1 cellular context compared by ENCODE assay signal in the genomic region with DNA sequence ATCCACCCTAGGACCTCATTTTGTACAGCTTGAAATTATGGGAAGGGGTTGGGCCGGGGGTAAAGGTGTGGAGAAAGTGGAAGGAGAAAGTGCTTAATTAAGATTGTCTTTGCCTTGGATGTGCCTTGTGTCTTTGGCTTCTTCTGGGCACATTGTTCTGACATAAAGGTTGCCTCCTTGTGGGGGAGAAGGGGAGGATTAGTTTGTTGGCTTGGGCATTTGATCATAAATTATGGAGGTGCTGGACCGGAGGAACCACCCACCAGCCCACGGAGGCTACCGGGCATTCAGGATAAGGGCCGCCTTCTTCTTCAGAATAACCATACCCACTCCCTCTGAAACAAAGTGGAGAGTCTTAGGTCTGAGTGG.
TF ChIP-seq lines count a peak whose summit lies in the region.

No MANE protein-coding gene starts in this region.

TF ChIP-seq in GM23338, 12 proteins besides CTCF, POLR2A, EP300 and RAD21 (continued from another document):
- TF ChIP-seq, protein P1, sequence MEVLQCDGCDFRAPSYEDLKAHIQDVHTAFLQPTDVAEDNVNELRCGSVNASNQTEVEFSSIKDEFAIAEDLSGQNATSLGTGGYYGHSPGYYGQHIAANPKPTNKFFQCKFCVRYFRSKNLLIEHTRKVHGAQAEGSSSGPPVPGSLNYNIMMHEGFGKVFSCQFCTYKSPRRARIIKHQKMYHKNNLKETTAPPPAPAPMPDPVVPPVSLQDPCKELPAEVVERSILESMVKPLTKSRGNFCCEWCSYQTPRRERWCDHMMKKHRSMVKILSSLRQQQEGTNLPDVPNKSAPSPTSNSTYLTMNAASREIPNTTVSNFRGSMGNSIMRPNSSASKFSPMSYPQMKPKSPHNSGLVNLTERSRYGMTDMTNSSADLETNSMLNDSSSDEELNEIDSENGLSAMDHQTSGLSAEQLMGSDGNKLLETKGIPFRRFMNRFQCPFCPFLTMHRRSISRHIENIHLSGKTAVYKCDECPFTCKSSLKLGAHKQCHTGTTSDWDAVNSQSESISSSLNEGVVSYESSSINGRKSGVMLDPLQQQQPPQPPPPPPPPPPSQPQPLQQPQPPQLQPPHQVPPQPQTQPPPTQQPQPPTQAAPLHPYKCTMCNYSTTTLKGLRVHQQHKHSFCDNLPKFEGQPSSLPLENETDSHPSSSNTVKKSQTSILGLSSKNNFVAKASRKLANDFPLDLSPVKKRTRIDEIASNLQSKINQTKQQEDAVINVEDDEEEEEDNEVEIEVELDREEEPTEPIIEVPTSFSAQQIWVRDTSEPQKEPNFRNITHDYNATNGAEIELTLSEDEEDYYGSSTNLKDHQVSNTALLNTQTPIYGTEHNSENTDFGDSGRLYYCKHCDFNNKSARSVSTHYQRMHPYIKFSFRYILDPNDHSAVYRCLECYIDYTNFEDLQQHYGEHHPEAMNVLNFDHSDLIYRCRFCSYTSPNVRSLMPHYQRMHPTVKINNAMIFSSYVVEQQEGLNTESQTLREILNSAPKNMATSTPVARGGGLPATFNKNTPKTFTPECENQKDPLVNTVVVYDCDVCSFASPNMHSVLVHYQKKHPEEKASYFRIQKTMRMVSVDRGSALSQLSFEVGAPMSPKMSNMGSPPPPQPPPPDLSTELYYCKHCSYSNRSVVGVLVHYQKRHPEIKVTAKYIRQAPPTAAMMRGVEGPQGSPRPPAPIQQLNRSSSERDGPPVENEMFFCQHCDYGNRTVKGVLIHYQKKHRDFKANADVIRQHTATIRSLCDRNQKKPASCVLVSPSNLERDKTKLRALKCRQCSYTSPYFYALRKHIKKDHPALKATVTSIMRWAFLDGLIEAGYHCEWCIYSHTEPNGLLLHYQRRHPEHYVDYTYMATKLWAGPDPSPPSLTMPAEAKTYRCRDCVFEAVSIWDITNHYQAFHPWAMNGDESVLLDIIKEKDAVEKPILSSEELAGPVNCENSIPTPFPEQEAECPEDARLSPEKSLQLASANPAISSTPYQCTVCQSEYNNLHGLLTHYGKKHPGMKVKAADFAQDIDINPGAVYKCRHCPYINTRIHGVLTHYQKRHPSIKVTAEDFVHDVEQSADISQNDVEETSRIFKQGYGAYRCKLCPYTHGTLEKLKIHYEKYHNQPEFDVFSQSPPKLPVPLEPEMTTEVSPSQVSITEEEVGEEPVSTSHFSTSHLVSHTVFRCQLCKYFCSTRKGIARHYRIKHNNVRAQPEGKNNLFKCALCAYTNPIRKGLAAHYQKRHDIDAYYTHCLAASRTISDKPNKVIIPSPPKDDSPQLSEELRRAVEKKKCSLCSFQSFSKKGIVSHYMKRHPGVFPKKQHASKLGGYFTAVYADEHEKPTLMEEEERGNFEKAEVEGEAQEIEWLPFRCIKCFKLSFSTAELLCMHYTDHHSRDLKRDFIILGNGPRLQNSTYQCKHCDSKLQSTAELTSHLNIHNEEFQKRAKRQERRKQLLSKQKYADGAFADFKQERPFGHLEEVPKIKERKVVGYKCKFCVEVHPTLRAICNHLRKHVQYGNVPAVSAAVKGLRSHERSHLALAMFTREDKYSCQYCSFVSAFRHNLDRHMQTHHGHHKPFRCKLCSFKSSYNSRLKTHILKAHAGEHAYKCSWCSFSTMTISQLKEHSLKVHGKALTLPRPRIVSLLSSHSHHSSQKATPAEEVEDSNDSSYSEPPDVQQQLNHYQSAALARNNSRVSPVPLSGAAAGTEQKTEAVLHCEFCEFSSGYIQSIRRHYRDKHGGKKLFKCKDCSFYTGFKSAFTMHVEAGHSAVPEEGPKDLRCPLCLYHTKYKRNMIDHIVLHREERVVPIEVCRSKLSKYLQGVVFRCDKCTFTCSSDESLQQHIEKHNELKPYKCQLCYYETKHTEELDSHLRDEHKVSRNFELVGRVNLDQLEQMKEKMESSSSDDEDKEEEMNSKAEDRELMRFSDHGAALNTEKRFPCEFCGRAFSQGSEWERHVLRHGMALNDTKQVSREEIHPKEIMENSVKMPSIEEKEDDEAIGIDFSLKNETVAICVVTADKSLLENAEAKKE (CRISPR knock-in tag; IDR thresholded peaks at IDR 0.05) = no peak
- TF ChIP-seq ZNF114 (CRISPR knock-in tag; IDR thresholded peaks at IDR 0.05) = no peak
- TF ChIP-seq POLR2AphosphoS5 (IDR thresholded peaks at IDR 0.05; ENCODE audit: low read depth) = no peak
- no peak for TF ChIP-seq EZH2phosphoT487 (IDR thresholded peaks at IDR 0.05; ENCODE audit: unreplicated experiment)
- TF ChIP-seq, protein P2, sequence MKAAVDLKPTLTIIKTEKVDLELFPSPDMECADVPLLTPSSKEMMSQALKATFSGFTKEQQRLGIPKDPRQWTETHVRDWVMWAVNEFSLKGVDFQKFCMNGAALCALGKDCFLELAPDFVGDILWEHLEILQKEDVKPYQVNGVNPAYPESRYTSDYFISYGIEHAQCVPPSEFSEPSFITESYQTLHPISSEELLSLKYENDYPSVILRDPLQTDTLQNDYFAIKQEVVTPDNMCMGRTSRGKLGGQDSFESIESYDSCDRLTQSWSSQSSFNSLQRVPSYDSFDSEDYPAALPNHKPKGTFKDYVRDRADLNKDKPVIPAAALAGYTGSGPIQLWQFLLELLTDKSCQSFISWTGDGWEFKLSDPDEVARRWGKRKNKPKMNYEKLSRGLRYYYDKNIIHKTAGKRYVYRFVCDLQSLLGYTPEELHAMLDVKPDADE (IDR thresholded peaks at IDR 0.05) = no peak
- TF ChIP-seq JUNB (IDR thresholded peaks at IDR 0.05; ENCODE audit: unreplicated experiment) = no peak
- TF ChIP-seq ZNF331 (CRISPR knock-in tag; IDR thresholded peaks at IDR 0.05; ENCODE audit: low read depth) = no peak
- TF ChIP-seq, protein P3, sequence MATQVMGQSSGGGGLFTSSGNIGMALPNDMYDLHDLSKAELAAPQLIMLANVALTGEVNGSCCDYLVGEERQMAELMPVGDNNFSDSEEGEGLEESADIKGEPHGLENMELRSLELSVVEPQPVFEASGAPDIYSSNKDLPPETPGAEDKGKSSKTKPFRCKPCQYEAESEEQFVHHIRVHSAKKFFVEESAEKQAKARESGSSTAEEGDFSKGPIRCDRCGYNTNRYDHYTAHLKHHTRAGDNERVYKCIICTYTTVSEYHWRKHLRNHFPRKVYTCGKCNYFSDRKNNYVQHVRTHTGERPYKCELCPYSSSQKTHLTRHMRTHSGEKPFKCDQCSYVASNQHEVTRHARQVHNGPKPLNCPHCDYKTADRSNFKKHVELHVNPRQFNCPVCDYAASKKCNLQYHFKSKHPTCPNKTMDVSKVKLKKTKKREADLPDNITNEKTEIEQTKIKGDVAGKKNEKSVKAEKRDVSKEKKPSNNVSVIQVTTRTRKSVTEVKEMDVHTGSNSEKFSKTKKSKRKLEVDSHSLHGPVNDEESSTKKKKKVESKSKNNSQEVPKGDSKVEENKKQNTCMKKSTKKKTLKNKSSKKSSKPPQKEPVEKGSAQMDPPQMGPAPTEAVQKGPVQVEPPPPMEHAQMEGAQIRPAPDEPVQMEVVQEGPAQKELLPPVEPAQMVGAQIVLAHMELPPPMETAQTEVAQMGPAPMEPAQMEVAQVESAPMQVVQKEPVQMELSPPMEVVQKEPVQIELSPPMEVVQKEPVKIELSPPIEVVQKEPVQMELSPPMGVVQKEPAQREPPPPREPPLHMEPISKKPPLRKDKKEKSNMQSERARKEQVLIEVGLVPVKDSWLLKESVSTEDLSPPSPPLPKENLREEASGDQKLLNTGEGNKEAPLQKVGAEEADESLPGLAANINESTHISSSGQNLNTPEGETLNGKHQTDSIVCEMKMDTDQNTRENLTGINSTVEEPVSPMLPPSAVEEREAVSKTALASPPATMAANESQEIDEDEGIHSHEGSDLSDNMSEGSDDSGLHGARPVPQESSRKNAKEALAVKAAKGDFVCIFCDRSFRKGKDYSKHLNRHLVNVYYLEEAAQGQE (IDR thresholded peaks at IDR 0.05; ENCODE audit: unreplicated experiment) = no peak
